In genomic region chr7:16033233-16033632, GRCh38 we compare ENCODE assay signal across 1 cellular context.
TF ChIP-seq lines count a peak whose summit lies in the region.

No MANE protein-coding gene starts in this region.

TF ChIP-seq in GM23338, 12 proteins besides CTCF, POLR2A, EP300 and RAD21 (continued from another document):
- TF ChIP-seq ZNF462 (CRISPR knock-in tag; IDR thresholded peaks at IDR 0.05) = no peak
- no peak for TF ChIP-seq REST (IDR thresholded peaks at IDR 0.05; ENCODE audit: unreplicated experiment)
- no peak for TF ChIP-seq NANOG (IDR thresholded peaks at IDR 0.05; ENCODE audit: borderline replicate concordance)
- no peak for TF ChIP-seq POLR2AphosphoS5 (IDR thresholded peaks at IDR 0.05; ENCODE audit: low read depth)
- no peak for TF ChIP-seq ZNF114 (CRISPR knock-in tag; IDR thresholded peaks at IDR 0.05)
